ENCODE assay signal across 15 cellular contexts in the genomic region with DNA sequence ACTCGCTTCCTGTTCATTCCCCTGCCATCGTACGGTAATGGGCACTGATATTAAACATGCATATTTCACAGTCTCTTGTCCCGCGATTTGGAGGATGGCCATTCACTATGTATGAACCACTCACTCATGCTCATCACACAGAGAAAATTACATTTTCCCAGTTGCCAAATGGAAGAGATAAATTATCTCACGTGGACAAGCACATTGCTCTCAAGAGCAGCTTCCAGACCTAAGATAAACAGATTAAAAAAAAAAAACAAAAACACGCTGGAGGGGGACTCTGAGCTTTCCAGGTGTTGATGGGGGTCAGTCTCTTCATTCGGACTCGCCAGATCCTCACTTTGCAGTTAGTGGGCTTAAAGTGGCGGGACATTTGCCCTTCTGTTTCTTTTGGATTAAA. TPM values are rescaled to one million over a fixed set of nuclear protein-coding genes. Genes with fewer than 3 reads are reported as not detected.
"Had no signal": no experiment of that assay in that cellular context is flagged by ENCODE, and none has a peak within 500 bp of the region (broad histone marks: within the 10 kb centered on the region; RNA-seq: fewer than 3 reads in every experiment).

No MANE protein-coding gene starts in this region.

- H3K27ac ChIP-seq: hepatocyte, neutrophil, right atrium auricular region had no signal

- H3K9me3 Mint-ChIP-seq: endodermal cell; T-helper 2 cell treated with Interferon-gamma antibody and Interleukin-4, amounts not matched to agents 5 μg/mL and 100 μg/mL, for 36 hours had no signal

- DNase-seq: activated CD4-positive, alpha-beta T cell treated with anti-CD3 and anti-CD28 coated beads, Interleukin-2, amount 50 U/mL, for 48 hours; activated CD4-positive, CD25-positive, alpha-beta regulatory T cell treated with anti-CD3 and anti-CD28 coated beads, Interleukin-2, amount 50 U/mL, for 72 hours; activated gamma-delta T cell treated with Interleukin-2 at 50 U/mL for 16 hours; activated T-cell treated with anti-CD3 and anti-CD28 coated beads, Interleukin-2, amount 50 U/mL, for 4 hours; aorta; endodermal cell; mesendoderm; small intestine; tibial artery had no signal

- H3K4me3 ChIP-seq: hepatocyte, right atrium auricular region, tibial artery had no signal

- H3K27me3 ChIP-seq: right atrium auricular region, tibial artery had no signal

- H3K27ac Mint-ChIP-seq: endodermal cell; T-helper 2 cell treated with Interferon-gamma antibody and Interleukin-4, amounts not matched to agents 5 μg/mL and 100 μg/mL, for 36 hours had no signal

- H2AFZ ChIP-seq: hepatocyte had no signal

- H3K79me2 ChIP-seq: hepatocyte had no signal

- ATAC-seq: activated T-cell treated with anti-CD3 and anti-CD28 coated beads, Interleukin-2, amount 50 U/mL, for 4 hours had no signal

RNA-seq across cellular contexts. Expression of gene MAPK4, which starts 1.7 kb away (rescaled TPM):
- total RNA-seq: activated T-cell treated with anti-CD3 and anti-CD28 coated beads, Interleukin-2, amount 50 U/mL, for 4 hours; bronchial epithelial cell; dermis microvascular lymphatic vessel endothelial cell had no signal
